ENCODE assay signal across 8 cellular contexts in genomic region chr1:167722152-167722869, GRCh38. TPM values are rescaled to one million over a fixed set of nuclear protein-coding genes. Genes with fewer than 3 reads are reported as not detected.
DNase-seq lines count a peak whose midpoint lies in the region; ATAC-seq and TF ChIP-seq lines count a peak whose summit lies in the region.

No MANE protein-coding gene starts in this region.

- H3K4me3 ChIP-seq in BE2C (ENCODE audit: low read depth, low read length), result peak overlapping the region; percentile 75
- peak overlapping the region; percentile 70 for H3K4me3 ChIP-seq in NT2/D1 (ENCODE audit: insufficient read length, low read depth)
- peak overlapping the region; percentile 83 for H3K4me3 ChIP-seq in iPS DF 6.9 (ENCODE audit: low read length)

- H3K9ac ChIP-seq in NT2/D1 (ENCODE audit: insufficient read length, low read depth), result peak overlapping the region; percentile 76

- no peak for TF ChIP-seq CTCF in BE2C (IDR thresholded peaks at IDR 0.05; ENCODE audit: low read depth, low read length)

- peak; percentile 45 for ATAC-seq in GM18907 (IDR thresholded peaks at IDR 0.05; ENCODE audit: unreplicated experiment)
- peak; percentile 23 for ATAC-seq in HG03139 (IDR thresholded peaks at IDR 0.05; ENCODE audit: unreplicated experiment)
- peak; percentile 12 for ATAC-seq in sciatic nerve

- WGBS in iPS DF 6.9 (ENCODE audit: insufficient coverage, insufficient read length), result no CpG with 5 or more reads among the region's 52 CpGs

- H3K27ac ChIP-seq in iPS DF 6.9 (ENCODE audit: low read length), result no peak overlapping the region

- intact Hi-C loops in sciatic nerve (cut with DNase I), result loop anchor here (10.0 kb wide), 1 partner anchor 72 kb away; no protein-coding TSS in a partner anchor

- DNase-seq in BE2C, result no peak
- no peak for DNase-seq in NT2/D1 (ENCODE audit: low read depth, low spot score)
- DNase-seq in amniotic epithelial cell (ENCODE audit: low read depth), result peak; percentile 21
- no peak for DNase-seq in iPS DF 6.9 (ENCODE audit: low read depth, low spot score)
- DNase-seq in sciatic nerve (ENCODE audit: low spot score), result no peak
- DNase-seq in NCI-H2029 (lab: John Stamatoyannopoulos, UW), result no peak

- H3K4me1 ChIP-seq in BE2C, result peaks cover 3% of the 10 kb centered on the region; the same call in 1 of the 2 replicates
- no peaks in the 10 kb centered on the region for H3K4me1 ChIP-seq in NT2/D1 (ENCODE audit: insufficient read depth, insufficient read length)
- H3K4me1 ChIP-seq in iPS DF 6.9 (ENCODE audit: control insufficient read depth, insufficient read depth, low read length), result peaks cover 5% of the 10 kb centered on the region

- H3K27me3 ChIP-seq in BE2C (no peaks in the 10 kb centered on the region), NT2/D1 (ENCODE audit: insufficient read depth, insufficient read length) (no peaks in the 10 kb centered on the region), iPS DF 6.9 (ENCODE audit: control insufficient read depth, insufficient read depth, low read length) (no peaks in the 10 kb centered on the region)

- no peaks in the 10 kb centered on the region for H3K9me3 ChIP-seq in BE2C
- H3K9me3 ChIP-seq in NT2/D1 (ENCODE audit: insufficient read depth, low read length), result no peaks in the 10 kb centered on the region
- no peaks in the 10 kb centered on the region for H3K9me3 ChIP-seq in iPS DF 6.9 (ENCODE audit: control insufficient read depth, insufficient read depth, low read length)

- H3K36me3 ChIP-seq in BE2C, result peaks cover 4% of the 10 kb centered on the region; the same call in 1 of the 2 replicates
- H3K36me3 ChIP-seq in NT2/D1 (ENCODE audit: insufficient read depth, insufficient read length, low read length), result peaks cover 13% of the 10 kb centered on the region
- H3K36me3 ChIP-seq in iPS DF 6.9 (ENCODE audit: control insufficient read depth, insufficient read depth, low read length), result no peaks in the 10 kb centered on the region

RNA-seq across cellular contexts. Expression of gene MPZL1, which starts 0.5 kb away (rescaled TPM):
- 46.7 TPM for polyA plus RNA-seq in BE2C (2012; ENCODE audit: insufficient read depth, insufficient read length, low read depth)
- total RNA-seq in sciatic nerve, result 102 TPM
